In the genomic region with DNA sequence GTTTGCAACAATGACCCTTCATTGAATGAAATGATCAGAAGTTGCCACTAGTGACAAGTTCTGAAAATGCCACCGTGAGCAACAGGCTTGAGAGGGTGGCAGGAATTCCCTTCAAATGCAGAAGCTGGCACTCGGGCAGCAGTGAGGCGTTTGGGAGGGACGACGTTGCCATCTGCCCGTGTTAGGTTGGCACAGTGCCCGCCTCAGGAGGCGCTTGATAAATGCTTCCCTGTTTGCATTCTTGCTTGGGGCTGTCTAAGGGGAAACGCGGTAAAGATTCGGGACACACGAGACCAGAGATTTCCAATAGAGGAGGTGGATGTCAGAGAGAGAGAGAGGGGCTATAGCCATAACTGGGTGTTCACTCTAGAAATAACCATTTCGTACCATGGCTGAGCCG, we compare ENCODE assay signal across 14 cellular contexts.
DNase-seq lines count a peak whose midpoint lies in the region; ATAC-seq and TF ChIP-seq lines count a peak whose summit lies in the region.
"Had no signal": no experiment of that assay in that cellular context is flagged by ENCODE, and none has a peak within 500 bp of the region (broad histone marks: within the 10 kb centered on the region; RNA-seq: fewer than 3 reads in every experiment).

No MANE protein-coding gene starts in this region.

- no peak overlapping the region for H2AFZ ChIP-seq in neuronal stem cell (ENCODE audit: low read length)
- H2AFZ ChIP-seq: PC-9 had no signal

- peaks cover 8% of the 10 kb centered on the region for H3K27me3 Mint-ChIP-seq in type B pancreatic cell

- H3K9me3 ChIP-seq in neuronal stem cell (replicated peaks in 1 of 2; ENCODE audit: control insufficient read depth in 2 of 2, insufficient read depth in 1 of 2, low read depth in 1 of 2, low read length in 2 of 2) (no peaks in the 10 kb centered on the region), MG63 (no peaks in the 10 kb centered on the region)

- H3K4ac ChIP-seq in neuronal stem cell (ENCODE audit: low read length), result no peak overlapping the region

- H2BK120ac ChIP-seq in neuronal stem cell (ENCODE audit: low read depth, low read length), result no peak overlapping the region

- H3K27me3 ChIP-seq in neuronal stem cell (ENCODE audit: control insufficient read depth in 3 of 3, insufficient read depth in 3 of 3, low read depth in 1 of 3, low read length in 3 of 3), result peaks cover 0 to 27% (median 0%) of the 10 kb centered on the region in 3 experiments
- no peaks in the 10 kb centered on the region for H3K27me3 ChIP-seq in MG63

- no peaks in the 10 kb centered on the region for H3K36me3 ChIP-seq in neuronal stem cell (replicated peaks in 1 of 2; ENCODE audit: control insufficient read depth in 2 of 2, insufficient read depth in 2 of 2, low read length in 2 of 2)
- no peaks in the 10 kb centered on the region for H3K36me3 ChIP-seq in MG63

- ATAC-seq in GM19395 (IDR thresholded peaks at IDR 0.05; ENCODE audit: unreplicated experiment), result no peak
- ATAC-seq: SK-N-SH treated with all-trans-retinoic acid at 6 μM for 48 hours had no signal

- H2BK15ac ChIP-seq in neuronal stem cell (ENCODE audit: low read length), result peak overlapping the region; percentile 93

- no peak overlapping the region for H4K8ac ChIP-seq in neuronal stem cell (ENCODE audit: low read depth, low read length)

- H3K4me3 Mint-ChIP-seq in type B pancreatic cell, result no peak overlapping the region

- no peak overlapping the region for H3K4me2 ChIP-seq in neuronal stem cell (ENCODE audit: insufficient read depth, low read length, poor library complexity, severe bottlenecking)
- H3K4me2 ChIP-seq: PC-9 had no signal

- peak overlapping the region; percentile 30 for H3K18ac ChIP-seq in neuronal stem cell (ENCODE audit: low read length)

- H3K4me3 ChIP-seq in neuronal stem cell (ENCODE audit: low read length in 2 of 2) (no peak overlapping the region), MG63 (no peak overlapping the region)
- H3K4me3 ChIP-seq: PC-9 had no signal

- H3K27ac Mint-ChIP-seq in type B pancreatic cell, result no peak overlapping the region

- no peaks in the 10 kb centered on the region for H3K4me1 Mint-ChIP-seq in type B pancreatic cell (ENCODE audit: unreplicated experiment)

- H3K4me1 ChIP-seq in neuronal stem cell (ENCODE audit: control insufficient read depth in 2 of 2, insufficient read depth in 1 of 2, low read depth in 1 of 2, low read length in 2 of 2), result peaks cover 0 to 2% of the 10 kb centered on the region in 2 donors

- H2BK5ac ChIP-seq in neuronal stem cell (ENCODE audit: low read length), result no peak overlapping the region

- H3K14ac ChIP-seq in neuronal stem cell (ENCODE audit: low read length), result no peak overlapping the region

- no peak overlapping the region for H3K23ac ChIP-seq in neuronal stem cell (ENCODE audit: low read depth, low read length, poor library complexity)

- no peak overlapping the region for H3K27ac ChIP-seq in neuronal stem cell (replicated peaks; ENCODE audit: low read length)
- H3K27ac ChIP-seq: PC-9 had no signal

- H3K9me3 Mint-ChIP-seq in type B pancreatic cell, result no peaks in the 10 kb centered on the region

- TF ChIP-seq CTCF in type B pancreatic cell (conservative IDR thresholded peaks at IDR 0.05), result no peak

- no peaks in the 10 kb centered on the region for H3K79me1 ChIP-seq in neuronal stem cell (ENCODE audit: low read depth, low read length)

- no peak overlapping the region for H2BK12ac ChIP-seq in neuronal stem cell (ENCODE audit: low read length)

- no peaks in the 10 kb centered on the region for H3K36me3 Mint-ChIP-seq in type B pancreatic cell

- no CpG with 5 or more reads among the region's 14 CpGs for WGBS in neuronal stem cell (ENCODE audit: extremely low coverage in 2 of 2, insufficient read length in 2 of 2, insufficient replicate concordance in 1 of 2), 2 donors

- H4K91ac ChIP-seq in neuronal stem cell (ENCODE audit: low read depth, low read length, poor library complexity), result no peak overlapping the region

- H2AK5ac ChIP-seq in neuronal stem cell (ENCODE audit: low read depth, low read length), result peak overlapping the region; percentile 66

- DNase-seq in NCI-H524 (lab: John Stamatoyannopoulos, UW) (peak; percentile 7 to 12), NCI-H524 treated with DMSO at 0.1 percent for 48 hours (lab: John Stamatoyannopoulos, UW) (no peak), NCI-H1092 treated with DMSO at 0.1 percent for 48 hours (lab: John Stamatoyannopoulos, UW) (peak; percentile 57), NCI-H69 (lab: John Stamatoyannopoulos, UW) (peak; percentile 96), neuronal stem cell (ENCODE audit: low spot score) (no peak), type B pancreatic cell (ENCODE audit: extremely low spot score, unreplicated experiment) (no peak), MG63 (no peak)
- DNase-seq: HCEC 1CT, IMR-90, Kasumi-1, NCI-H526 treated with DMSO at 0.1 percent for 48 hours had no signal

- no peak overlapping the region for H3K9ac ChIP-seq in neuronal stem cell (ENCODE audit: low read depth, low read length, poor library complexity)

Comparison
In these comparisons a context has a peak if more than half of its experiments do, and no peak if none do; other contexts are left out.
1. DNase-seq: peak in NCI-H524 (2 of 2), NCI-H1092 treated with DMSO at 0.1 percent for 48 hours (single experiment) and NCI-H69 (single experiment); none in NCI-H524 treated with DMSO at 0.1 percent for 48 hours (single experiment), neuronal stem cell (single experiment), type B pancreatic cell (single experiment) and MG63 (single experiment).